ENCODE assay signal across 8 cellular contexts in genomic region chr21:15063081-15063820, GRCh38. TPM values are rescaled to one million over a fixed set of nuclear protein-coding genes. Genes with fewer than 3 reads are reported as not detected.
DNase-seq lines count a peak whose midpoint lies in the region; ATAC-seq, FAIRE-seq and TF ChIP-seq lines count a peak whose summit lies in the region.

No MANE protein-coding gene starts in this region.

- DNase-seq in ELF-1 (ENCODE audit: low read depth, low spot score), result peak; percentile 47
- peak; percentile 78 for DNase-seq in NCI-H69 (lab: John Stamatoyannopoulos, UW)
- peak; percentile 30 for DNase-seq in activated naive CD8-positive, alpha-beta T cell treated with anti-CD3 and anti-CD28 coated beads, Interleukin-2, amount 50 U/mL, for 24 hours
- no peak for DNase-seq in kidney
- DNase-seq in stimulated activated CD4-positive, alpha-beta T cell treated with anti-CD3 and anti-CD28 coated beads, Interleukin-4, amount 100 ng/mL, for 4 hours, result peak; percentile 32 to 52
- no peak for DNase-seq in T-helper 9 cell
- no peak for DNase-seq in urothelium cell line (ENCODE audit: low spot score)
- DNase-seq in AG20443 (ENCODE audit: low spot score), result no peak

- peaks cover 4% of the 10 kb centered on the region for H3K36me3 Mint-ChIP-seq in activated naive CD8-positive, alpha-beta T cell treated with anti-CD3 and anti-CD28 coated beads, Interleukin-2, amount 50 U/mL, for 24 hours (ENCODE audit: low read depth)

- peak; percentile 25 for ATAC-seq in activated naive CD8-positive, alpha-beta T cell treated with anti-CD3 and anti-CD28 coated beads, Interleukin-2, amount 50 U/mL, for 24 hours

- peaks cover 57% of the 10 kb centered on the region for H3K4me1 Mint-ChIP-seq in activated naive CD8-positive, alpha-beta T cell treated with anti-CD3 and anti-CD28 coated beads, Interleukin-2, amount 50 U/mL, for 24 hours

- FAIRE-seq in kidney (lab: Jason Lieb, UNC), result no peak
- FAIRE-seq in urothelium cell line (lab: Jason Lieb, UNC), result no peak

- H3K27ac Mint-ChIP-seq in activated naive CD8-positive, alpha-beta T cell treated with anti-CD3 and anti-CD28 coated beads, Interleukin-2, amount 50 U/mL, for 24 hours, result peak overlapping the region; percentile 91

- no peaks in the 10 kb centered on the region for H3K9me3 Mint-ChIP-seq in activated naive CD8-positive, alpha-beta T cell treated with anti-CD3 and anti-CD28 coated beads, Interleukin-2, amount 50 U/mL, for 24 hours

- no peaks in the 10 kb centered on the region for H3K9me3 ChIP-seq in kidney (ENCODE audit: control insufficient read depth in 1 of 2, low read length in 2 of 2)

- H3K36me3 ChIP-seq in kidney (ENCODE audit: control insufficient read depth in 1 of 2, insufficient read depth in 2 of 2, low read length in 2 of 2), result no peaks in the 10 kb centered on the region

- no peak for TF ChIP-seq CTCF in kidney (IDR thresholded peaks at IDR 0.05; ENCODE audit: borderline replicate concordance, extremely low read depth, insufficient read depth)

- H3K27me3 Mint-ChIP-seq in activated naive CD8-positive, alpha-beta T cell treated with anti-CD3 and anti-CD28 coated beads, Interleukin-2, amount 50 U/mL, for 24 hours, result peaks cover 8% of the 10 kb centered on the region

- H3K4me3 Mint-ChIP-seq in activated naive CD8-positive, alpha-beta T cell treated with anti-CD3 and anti-CD28 coated beads, Interleukin-2, amount 50 U/mL, for 24 hours, result peak overlapping the region; percentile 85

- H3K9ac ChIP-seq in kidney (ENCODE audit: low read length in 2 of 2), result peak overlapping the region; percentile 78 to 85

- peaks cover 3 to 8% of the 10 kb centered on the region in 2 donors for H3K4me1 ChIP-seq in kidney (ENCODE audit: control insufficient read depth in 1 of 2, insufficient read depth in 1 of 2, low read depth in 1 of 2, low read length in 2 of 2)

- H3K4me3 ChIP-seq in kidney (ENCODE audit: low read length in 2 of 2), result peak overlapping the region; percentile 82 to 83

- intact Hi-C loops in kidney (cut with DNase I), result no loop called here

- H3K27ac ChIP-seq in kidney (ENCODE audit: low read depth in 2 of 2, low read length in 2 of 2), result peak overlapping the region; percentile 81 to 89

RNA-seq across cellular contexts. Expression of gene NRIP1, which starts 1.5 kb away (rescaled TPM):
- total RNA-seq in kidney, result 60.4 TPM
- polyA plus RNA-seq in kidney (ENCODE audit: insufficient read depth, low read depth, low replicate concordance), result 7.4 TPM

Comparison
In these comparisons a context has a peak if more than half of its experiments do, and no peak if none do; other contexts are left out.
1. DNase-seq: peak in ELF-1 (single experiment), NCI-H69 (single experiment), activated naive CD8-positive, alpha-beta T cell treated with anti-CD3 and anti-CD28 coated beads, Interleukin-2, amount 50 U/mL, for 24 hours (single experiment) and stimulated activated CD4-positive, alpha-beta T cell treated with anti-CD3 and anti-CD28 coated beads, Interleukin-4, amount 100 ng/mL, for 4 hours (2 of 2); none in kidney (single experiment), T-helper 9 cell (single experiment), urothelium cell line (single experiment) and AG20443 (single experiment).